8 cellular contexts compared by ENCODE assay signal in the genomic region with DNA sequence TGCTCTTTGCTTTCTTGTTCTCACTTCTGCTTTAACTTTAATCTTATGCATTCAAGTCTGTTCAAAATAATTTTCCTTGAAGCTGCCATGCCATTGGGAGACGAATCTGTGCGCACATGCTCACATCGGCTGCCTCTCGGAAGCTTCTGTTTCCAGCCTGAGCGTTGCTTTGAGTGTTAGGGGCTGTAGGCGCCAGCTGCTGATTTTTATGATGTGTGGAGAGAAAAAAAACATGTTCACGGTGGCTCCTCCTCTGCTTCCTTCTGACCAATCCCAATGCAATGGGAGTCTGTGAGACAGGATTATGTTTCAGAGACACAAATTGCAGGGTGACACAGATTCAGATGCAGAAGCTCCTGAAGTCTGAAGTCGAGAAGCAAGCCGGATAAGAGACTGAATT. TPM values are rescaled to one million over a fixed set of nuclear protein-coding genes. Genes with fewer than 3 reads are reported as not detected.
DNase-seq lines count a peak whose midpoint lies in the region; ATAC-seq and TF ChIP-seq lines count a peak whose summit lies in the region.

A gene (minus strand): TSS at position 178 of the 400 bp plus-strand sequence. CDS start 426 bp downstream, outside the sequence.

- H3K36me3 Mint-ChIP-seq in natural killer cell: no peaks in the 10 kb centered on the region

- H3K4me1 Mint-ChIP-seq in natural killer cell: no peaks in the 10 kb centered on the region

- H3K4me3 Mint-ChIP-seq in natural killer cell: no peak within 1 kb of the TSS

- H3K27ac Mint-ChIP-seq in natural killer cell: no peak within 1 kb of the TSS

- intact Hi-C loops in natural killer cell (cut with micrococcal nuclease): no loop called here

- peaks cover 5 to 6% of the 10 kb centered on the region in 2 donors for H3K9me3 Mint-ChIP-seq in natural killer cell

- DNase-seq in D341Med (ENCODE audit: low spot score): peak; percentile 86
- DNase-seq in NCI-H1694 (lab: John Stamatoyannopoulos, UW): peak; percentile 89
- DNase-seq in amygdala (lab: John Stamatoyannopoulos, UW): peak in 38 of 56 donors; percentile 1 to 68 (median 15)
- DNase-seq in kidney epithelial cell (ENCODE audit: low read depth): peak; percentile 67
- no peak for DNase-seq in stimulated activated CD4-positive, alpha-beta T cell treated with anti-CD3 and anti-CD28 coated beads, Interleukin-4, amount 100 ng/mL, for 4 hours
- no peak for DNase-seq in natural killer cell

- no peaks in the 10 kb centered on the region for H3K27me3 Mint-ChIP-seq in natural killer cell (ENCODE audit: low read depth in 2 of 2)

- no peaks in the 10 kb centered on the region for H3K36me3 ChIP-seq in kidney epithelial cell (ENCODE audit: control insufficient read depth, insufficient read depth, low read length)

- peak within 1 kb of the TSS; percentile 27 for H3K4me3 ChIP-seq in kidney epithelial cell (ENCODE audit: low read depth, low read length)

- no peaks in the 10 kb centered on the region for H3K27me3 ChIP-seq in kidney epithelial cell (ENCODE audit: control insufficient read depth, insufficient read depth, low read length)

- TF ChIP-seq CTCF in kidney epithelial cell (IDR thresholded peaks at IDR 0.05; ENCODE audit: insufficient read depth, low read length, poor library complexity, severe bottlenecking) (no peak), natural killer cell (IDR thresholded peaks at IDR 0.05) (no peak)

- no peak for ATAC-seq in GM18873 (IDR thresholded peaks at IDR 0.05; ENCODE audit: low FRiP score, unreplicated experiment)
- no peak for ATAC-seq in natural killer cell
- no peak for ATAC-seq in HG03095 (IDR thresholded peaks at IDR 0.05; ENCODE audit: unreplicated experiment)

RNA-seq across cellular contexts. Expression of the gene that starts here (rescaled TPM):
- total RNA-seq in kidney epithelial cell (0.55 TPM in 1 of 2 replicates, not detected in the other), natural killer cell (not detected)

Comparison
In these comparisons a context has a peak if more than half of its experiments do, and no peak if none do; other contexts are left out.
1. Peak in DNase-seq and H3K4me3 ChIP-seq in kidney epithelial cell; RNA of the gene not detected or under 1 TPM.
2. DNase-seq: peak in D341Med (single experiment), NCI-H1694 (single experiment) and amygdala (38 of 56); none in stimulated activated CD4-positive, alpha-beta T cell treated with anti-CD3 and anti-CD28 coated beads, Interleukin-4, amount 100 ng/mL, for 4 hours (0 of 2) and natural killer cell (single experiment).